Comparison of ENCODE assay signal across 13 cellular contexts in genomic region chr4:11650801-11651596, GRCh38.
DNase-seq lines count a peak whose midpoint lies in the region; ATAC-seq and TF ChIP-seq lines count a peak whose summit lies in the region.
"Had no signal": no experiment of that assay in that cellular context is flagged by ENCODE, and none has a peak within 500 bp of the region (broad histone marks: within the 10 kb centered on the region; RNA-seq: fewer than 3 reads in every experiment).

No MANE protein-coding gene starts in this region.

- no peak overlapping the region for H3K27ac ChIP-seq in right cardiac atrium (ENCODE audit: low read length)
- no peak overlapping the region for H3K27ac ChIP-seq in right atrium auricular region
- H3K27ac ChIP-seq: vagina had no signal

- intact Hi-C loops in right cardiac atrium (cut with DNase I) = no loop called here

- H3K27ac Mint-ChIP-seq in chondrocyte (ENCODE audit: unreplicated experiment) = no peak overlapping the region
- no peak overlapping the region for H3K27ac Mint-ChIP-seq in activated naive CD8-positive, alpha-beta T cell treated with anti-CD3 and anti-CD28 coated beads, Interleukin-2, amount 50 U/mL, for 24 hours
- H3K27ac Mint-ChIP-seq: activated naive CD8-positive, alpha-beta T cell; T-helper 2 cell treated with Interferon-gamma antibody and Interleukin-4, amounts not matched to agents 5 μg/mL and 100 μg/mL, for 36 hours had no signal

- H3K4me1 ChIP-seq in right cardiac atrium (ENCODE audit: control insufficient read depth, insufficient read depth, low read length) = no peaks in the 10 kb centered on the region
- peaks cover 0 to 10% of the 10 kb centered on the region in 2 donors for H3K4me1 ChIP-seq in right atrium auricular region
- H3K4me1 ChIP-seq: vagina had no signal

- no peaks in the 10 kb centered on the region for H3K36me3 ChIP-seq in right atrium auricular region
- H3K36me3 ChIP-seq: vagina had no signal

- no peaks in the 10 kb centered on the region for H3K27me3 ChIP-seq in right cardiac atrium (ENCODE audit: control insufficient read depth, insufficient read depth)
- no peaks in the 10 kb centered on the region for H3K27me3 ChIP-seq in right atrium auricular region
- H3K27me3 ChIP-seq: vagina had no signal

- TF ChIP-seq CTCF in right atrium auricular region (IDR thresholded peaks at IDR 0.05) (no peak), chondrocyte (IDR thresholded peaks at IDR 0.05) (peak; percentile 22)

- peak overlapping the region; percentile 32 for H3K4me3 ChIP-seq in right cardiac atrium (ENCODE audit: low read length)
- H3K4me3 ChIP-seq in right atrium auricular region = peak overlapping the region in 1 of 2 donors; percentile 32
- H3K4me3 ChIP-seq: vagina had no signal

- WGBS in right cardiac atrium = 29% methylated on average over 19 of the region's 19 CpGs

- no peaks in the 10 kb centered on the region for H3K4me1 Mint-ChIP-seq in chondrocyte (ENCODE audit: low read depth)
- no peaks in the 10 kb centered on the region for H3K4me1 Mint-ChIP-seq in activated naive CD8-positive, alpha-beta T cell treated with anti-CD3 and anti-CD28 coated beads, Interleukin-2, amount 50 U/mL, for 24 hours

- peak; percentile 29 to 63 for ATAC-seq in right cardiac atrium
- no peak for ATAC-seq in activated naive CD8-positive, alpha-beta T cell treated with anti-CD3 and anti-CD28 coated beads, Interleukin-2, amount 50 U/mL, for 24 hours

- H3K9me3 ChIP-seq in right cardiac atrium (ENCODE audit: control insufficient read depth, low read length) = no peaks in the 10 kb centered on the region
- H3K9me3 ChIP-seq in right atrium auricular region = no peaks in the 10 kb centered on the region
- H3K9me3 ChIP-seq: vagina had no signal

- no peak for DNase-seq in right cardiac atrium
- no peak for DNase-seq in right atrium auricular region (ENCODE audit: low spot score)
- no peak for DNase-seq in chondrocyte (ENCODE audit: low spot score)
- peak; percentile 75 for DNase-seq in left kidney (ENCODE audit: low read depth, low spot score)
- peak; percentile 64 for DNase-seq in superior temporal gyrus (ENCODE audit: extremely low spot score)
- no peak for DNase-seq in activated naive CD4-positive, alpha-beta T cell treated with anti-CD3 and anti-CD28 coated beads, Interleukin-2, amount 50 U/mL, for 16 hours
- DNase-seq in activated naive CD8-positive, alpha-beta T cell treated with anti-CD3 and anti-CD28 coated beads, Interleukin-2, amount 50 U/mL, for 24 hours = no peak
- no peak for DNase-seq in SKM-1 treated with dmso at 0.1 percent for 144 hours (lab: John Stamatoyannopoulos, UW; ENCODE audit: unreplicated experiment)
- DNase-seq: NCI-H2081 treated with DMSO at 0.1 percent for 48 hours, OCI-M1 had no signal

- peaks cover 3% of the 10 kb centered on the region for H3K9me3 Mint-ChIP-seq in chondrocyte (ENCODE audit: low read depth)
- H3K9me3 Mint-ChIP-seq in activated naive CD8-positive, alpha-beta T cell treated with anti-CD3 and anti-CD28 coated beads, Interleukin-2, amount 50 U/mL, for 24 hours = no peaks in the 10 kb centered on the region
- H3K9me3 Mint-ChIP-seq: T-helper 2 cell treated with Interferon-gamma antibody and Interleukin-4, amounts not matched to agents 5 μg/mL and 100 μg/mL, for 36 hours had no signal

- peaks cover 1% of the 10 kb centered on the region for H3K27me3 Mint-ChIP-seq in chondrocyte (ENCODE audit: low read depth)
- peaks cover 9% of the 10 kb centered on the region for H3K27me3 Mint-ChIP-seq in activated naive CD8-positive, alpha-beta T cell treated with anti-CD3 and anti-CD28 coated beads, Interleukin-2, amount 50 U/mL, for 24 hours
- H3K27me3 Mint-ChIP-seq: activated naive CD8-positive, alpha-beta T cell had no signal

- H3K36me3 Mint-ChIP-seq in chondrocyte (ENCODE audit: low read depth) = no peaks in the 10 kb centered on the region
- no peaks in the 10 kb centered on the region for H3K36me3 Mint-ChIP-seq in activated naive CD8-positive, alpha-beta T cell treated with anti-CD3 and anti-CD28 coated beads, Interleukin-2, amount 50 U/mL, for 24 hours (ENCODE audit: low read depth)
- H3K36me3 Mint-ChIP-seq: activated naive CD8-positive, alpha-beta T cell had no signal

- H3K4me3 Mint-ChIP-seq in chondrocyte (ENCODE audit: unreplicated experiment) = no peak overlapping the region
- H3K4me3 Mint-ChIP-seq in activated naive CD8-positive, alpha-beta T cell treated with anti-CD3 and anti-CD28 coated beads, Interleukin-2, amount 50 U/mL, for 24 hours = no peak overlapping the region
- H3K4me3 Mint-ChIP-seq: activated naive CD8-positive, alpha-beta T cell; T-helper 2 cell treated with Interferon-gamma antibody and Interleukin-4, amounts not matched to agents 5 μg/mL and 100 μg/mL, for 36 hours had no signal

Comparison
In these comparisons a context has a peak if more than half of its experiments do, and no peak if none do; other contexts are left out.
1. DNase-seq: peak in left kidney (single experiment) and superior temporal gyrus (single experiment); none in right cardiac atrium (0 of 3), right atrium auricular region (single experiment), chondrocyte (single experiment), activated naive CD4-positive, alpha-beta T cell treated with anti-CD3 and anti-CD28 coated beads, Interleukin-2, amount 50 U/mL, for 16 hours (single experiment), activated naive CD8-positive, alpha-beta T cell treated with anti-CD3 and anti-CD28 coated beads, Interleukin-2, amount 50 U/mL, for 24 hours (single experiment) and SKM-1 treated with dmso at 0.1 percent for 144 hours (single experiment).